ENCODE assay signal across 7 cellular contexts in the genomic region with DNA sequence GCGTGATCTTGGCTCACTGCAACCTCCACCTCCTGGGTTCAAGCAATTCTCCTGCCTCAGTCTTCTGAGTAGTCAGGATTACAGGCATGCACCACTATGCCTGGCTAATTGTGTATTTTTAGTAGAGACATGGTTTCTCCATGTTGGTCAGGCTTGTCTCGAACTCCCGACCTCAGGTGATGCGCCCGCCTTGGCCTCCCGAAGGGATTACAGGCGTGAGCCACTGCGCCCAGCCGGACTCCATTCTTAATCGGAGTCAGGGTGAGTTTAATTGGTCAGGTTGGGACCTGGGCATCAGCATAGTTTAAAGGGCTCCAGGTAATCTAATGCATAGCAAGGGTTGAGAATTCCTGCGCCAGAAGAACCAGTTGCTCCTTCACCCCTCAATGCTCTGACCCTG.
"Had no signal": no experiment of that assay in that cellular context is flagged by ENCODE, and none has a peak within 500 bp of the region (broad histone marks: within the 10 kb centered on the region; RNA-seq: fewer than 3 reads in every experiment).

No MANE protein-coding gene starts in this region.

- H3K4me3 ChIP-seq: GM23248, HAP-1 had no signal

- H3K9me3 Mint-ChIP-seq: HFFc6, IgD-negative memory B cell had no signal

- H3K36me3 ChIP-seq: HAP-1 had no signal

- H3K27ac ChIP-seq: GM23248, HL-60 had no signal

- H3K4me3 Mint-ChIP-seq: HFFc6, IgD-negative memory B cell had no signal

- H3K9me3 ChIP-seq: HAP-1 had no signal

- H3K36me3 Mint-ChIP-seq: IgD-negative memory B cell had no signal

- DNase-seq: GM23248, GOT3, H7, HFFc6 had no signal

- H3K27ac Mint-ChIP-seq: HFFc6, IgD-negative memory B cell had no signal
